ENCODE assay signal across 1 cellular context in genomic region chr10:77969029-77969635, GRCh38.
TF ChIP-seq lines count a peak whose summit lies in the region.

No MANE protein-coding gene starts in this region.

TF ChIP-seq in neural cell, 6 proteins besides CTCF, POLR2A, EP300 and RAD21 (continued from another document):
- no peak for TF ChIP-seq REST (IDR thresholded peaks at IDR 0.05; ENCODE audit: borderline replicate concordance)
